ENCODE assay signal across 9 cellular contexts in genomic region chr1:17569200-17570139, GRCh38. TPM values are rescaled to one million over a fixed set of nuclear protein-coding genes. Genes with fewer than 3 reads are reported as not detected.
DNase-seq lines count a peak whose midpoint lies in the region; ATAC-seq and TF ChIP-seq lines count a peak whose summit lies in the region.
"Had no signal": no experiment of that assay in that cellular context is flagged by ENCODE, and none has a peak within 500 bp of the region (broad histone marks: within the 10 kb centered on the region; RNA-seq: fewer than 3 reads in every experiment).

No MANE protein-coding gene starts in this region.

- peak overlapping the region; percentile 47 for H3K9ac ChIP-seq in NT2/D1 (ENCODE audit: insufficient read length, low read depth)
- H3K9ac ChIP-seq in mucosa of rectum (ENCODE audit: low read depth in 1 of 2, low read length in 2 of 2): peak overlapping the region; percentile 14 to 71

- 14 to 21% methylated on average over 16 of the region's 16 CpGs for WGBS in esophagus, 2 donors

- H3K9me3 ChIP-seq in NT2/D1 (ENCODE audit: insufficient read depth, low read length) (no peaks in the 10 kb centered on the region), esophagus (ENCODE audit: control insufficient read depth in 2 of 2, insufficient read depth in 1 of 2, low read depth in 1 of 2, low read length in 1 of 2) (no peaks in the 10 kb centered on the region), mucosa of rectum (ENCODE audit: control insufficient read depth in 2 of 2, low read length in 2 of 2) (no peaks in the 10 kb centered on the region), BE2C (no peaks in the 10 kb centered on the region)

- DNase-seq in A172 (ENCODE audit: low spot score): peak; percentile 88
- DNase-seq in NT2/D1 (ENCODE audit: low read depth, low spot score): no peak
- no peak for DNase-seq in KG1 (lab: John Stamatoyannopoulos, UW)
- DNase-seq in BE2C: no peak
- no peak for DNase-seq in NCI-H2196 treated with DMSO at 0.1 percent for 48 hours (lab: John Stamatoyannopoulos, UW; ENCODE audit: unreplicated experiment)

- H3K4me3 ChIP-seq in NT2/D1 (ENCODE audit: insufficient read length, low read depth) (no peak overlapping the region), esophagus (ENCODE audit: low read depth in 1 of 2, low read length in 2 of 2) (no peak overlapping the region), mucosa of rectum (ENCODE audit: low read length in 2 of 2) (no peak overlapping the region), BE2C (ENCODE audit: low read depth, low read length) (no peak overlapping the region)

- peak overlapping the region; percentile 91 to 94 for H3K27ac ChIP-seq in esophagus (ENCODE audit: low read depth in 2 of 2, low read length in 1 of 2)
- H3K27ac ChIP-seq in mucosa of rectum (ENCODE audit: low read depth in 2 of 2, low read length in 2 of 2): peak overlapping the region; percentile 82 to 88

- H3K36me3 ChIP-seq in NT2/D1 (ENCODE audit: insufficient read depth, insufficient read length, low read length): no peaks in the 10 kb centered on the region
- peaks cover 0 to 5% of the 10 kb centered on the region in 2 donors for H3K36me3 ChIP-seq in esophagus (ENCODE audit: control insufficient read depth in 2 of 2, insufficient read depth in 2 of 2, low read length in 1 of 2)
- no peaks in the 10 kb centered on the region for H3K36me3 ChIP-seq in mucosa of rectum (ENCODE audit: control insufficient read depth in 2 of 2, insufficient read depth in 2 of 2, low read length in 2 of 2)
- H3K36me3 ChIP-seq in BE2C: no peaks in the 10 kb centered on the region

- H3K27me3 ChIP-seq in NT2/D1 (ENCODE audit: insufficient read depth, insufficient read length): no peaks in the 10 kb centered on the region
- no peaks in the 10 kb centered on the region for H3K27me3 ChIP-seq in esophagus (ENCODE audit: control insufficient read depth in 1 of 2, insufficient read depth in 2 of 2, low read length in 2 of 2)
- H3K27me3 ChIP-seq in mucosa of rectum (ENCODE audit: control insufficient read depth in 2 of 2, insufficient read depth in 2 of 2, low read length in 2 of 2): no peaks in the 10 kb centered on the region
- H3K27me3 ChIP-seq in BE2C: no peaks in the 10 kb centered on the region

- TF ChIP-seq CTCF in BE2C (IDR thresholded peaks at IDR 0.05; ENCODE audit: low read depth, low read length): no peak

- ATAC-seq in HG02970 (IDR thresholded peaks at IDR 0.05; ENCODE audit: low FRiP score, unreplicated experiment): no peak
- ATAC-seq: Panc1 had no signal

- H3K4me1 ChIP-seq in NT2/D1 (ENCODE audit: insufficient read depth, insufficient read length) (peaks cover 23% of the 10 kb centered on the region), esophagus (ENCODE audit: control insufficient read depth in 2 of 2, insufficient read depth in 2 of 2, low read length in 1 of 2) (peaks cover 6 to 39% of the 10 kb centered on the region in 2 donors), mucosa of rectum (ENCODE audit: control insufficient read depth in 2 of 2, insufficient read depth in 2 of 2, low read length in 2 of 2) (peaks cover 51 to 67% of the 10 kb centered on the region in 2 donors), BE2C (no peaks in the 10 kb centered on the region)

RNA-seq across cellular contexts. Expression of gene ARHGEF10L, which starts 30.0 kb away (rescaled TPM):
- total RNA-seq in A172 (2014; rRNA removed; shearing (Covaris generic)): 9.2 and 11.0 TPM in 2 replicates
- 10 to 100 TPM; 39.1 to 64.4 TPM for polyA plus RNA-seq in esophagus
- polyA plus RNA-seq in BE2C (2012; ENCODE audit: insufficient read depth, insufficient read length, low read depth): 15.4 TPM
